In the genomic region with DNA sequence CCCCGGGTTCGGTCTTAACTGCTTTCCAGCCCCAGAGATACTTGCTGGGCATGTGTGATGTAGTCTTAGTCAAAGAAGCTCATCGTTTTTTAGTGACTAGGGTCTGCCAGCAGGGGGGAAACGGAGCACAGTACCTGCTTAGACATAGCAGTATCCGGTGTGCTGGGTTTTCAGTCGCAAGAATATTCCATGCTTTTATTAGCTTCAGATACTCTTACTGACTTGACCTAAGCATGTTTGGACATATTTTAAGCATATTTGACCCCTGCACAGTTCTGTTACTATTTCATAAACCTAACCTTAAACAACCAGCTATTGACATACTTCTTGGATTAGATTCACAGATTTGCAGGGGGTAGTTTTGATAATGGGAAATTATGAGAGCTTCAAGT, we compare ENCODE assay signal across 8 cellular contexts. TPM values are rescaled to one million over a fixed set of nuclear protein-coding genes. Genes with fewer than 3 reads are reported as not detected.
DNase-seq lines count a peak whose midpoint lies in the region; ATAC-seq and TF ChIP-seq lines count a peak whose summit lies in the region.

No MANE protein-coding gene starts in this region.

- peak overlapping the region; percentile 87 for H3K9ac ChIP-seq in skeletal muscle satellite cell (ENCODE audit: low read depth, low read length)

- peak in 1 of 4 experiments; percentile 48 for TF ChIP-seq CTCF in prostate gland (IDR thresholded peaks at IDR 0.05)

- H3K4me3 ChIP-seq in skeletal muscle satellite cell (ENCODE audit: low read length) (peak overlapping the region; percentile 74), prostate gland (peak overlapping the region in 1 of 2 donors; percentile 68)

- H3K9me3 ChIP-seq in skeletal muscle satellite cell (replicated peaks; ENCODE audit: low read length) = no peaks in the 10 kb centered on the region
- no peaks in the 10 kb centered on the region for H3K9me3 ChIP-seq in prostate gland

- H3K36me3 ChIP-seq in skeletal muscle satellite cell (ENCODE audit: insufficient read depth, low read length) (peaks cover 15% of the 10 kb centered on the region), prostate gland (no peaks in the 10 kb centered on the region)

- ATAC-seq in GM21723 (IDR thresholded peaks at IDR 0.05; ENCODE audit: unreplicated experiment) = peak; percentile 30

- H3K27me3 ChIP-seq in skeletal muscle satellite cell (ENCODE audit: control insufficient read depth, insufficient read depth, low read length) (no peaks in the 10 kb centered on the region), prostate gland (replicated peaks; ENCODE audit: insufficient read depth) (no peaks in the 10 kb centered on the region)

- TF ChIP-seq POLR2A in Raji (IDR thresholded peaks at IDR 0.05; ENCODE audit: insufficient read depth, low read depth, low read length) (0 out of 2 replicates have a peak, but pooled peaks have one; percentile 7), prostate gland (IDR thresholded peaks at IDR 0.05) (no peak)

- H3K27ac ChIP-seq in prostate gland = peak overlapping the region in 1 of 2 donors; percentile 82

- H3K4me2 ChIP-seq in skeletal muscle satellite cell (ENCODE audit: low read length) = peak overlapping the region; percentile 85

- under 1% methylated on average over 6 of the region's 6 CpGs for WGBS in prostate gland

- DNase-seq in DMS53 treated with DMSO at 0.1 percent for 48 hours (lab: John Stamatoyannopoulos, UW; ENCODE audit: unreplicated experiment) (peak; percentile 49), Kasumi-1 (lab: John Stamatoyannopoulos, UW) (peak; percentile 89 to 93), glomerular visceral epithelial cell (ENCODE audit: extremely low spot score) (peak; percentile 79), prostate gland (ENCODE audit: low spot score) (no peak)
- peak; percentile 54 for DNase-seq in activated effector memory CD4-positive, alpha-beta T cell treated with Interleukin-2 at 50 U/mL for 16 hours

- no peaks in the 10 kb centered on the region for H3K4me1 ChIP-seq in skeletal muscle satellite cell (ENCODE audit: control insufficient read depth, insufficient read depth, low read length)
- H3K4me1 ChIP-seq in prostate gland (replicated peaks) = no peaks in the 10 kb centered on the region

- intact Hi-C loops in prostate gland (cut with DNase I) = loop anchor here (5.0 to 10.0 kb wide), 3 partner anchors 112 to 290 kb away; no protein-coding TSS in a partner anchor

RNA-seq across cellular contexts. Expression of gene E2F3, which starts 3.0 kb away (rescaled TPM):
- 5.5 and 5.8 TPM in 2 replicates for total RNA-seq in skeletal muscle satellite cell (2012; rRNA removed)
- total RNA-seq in prostate gland = 1 to 10 TPM; 3.7 to 5.5 TPM
